Comparison of ENCODE assay signal across 29 cellular contexts in the genomic region with DNA sequence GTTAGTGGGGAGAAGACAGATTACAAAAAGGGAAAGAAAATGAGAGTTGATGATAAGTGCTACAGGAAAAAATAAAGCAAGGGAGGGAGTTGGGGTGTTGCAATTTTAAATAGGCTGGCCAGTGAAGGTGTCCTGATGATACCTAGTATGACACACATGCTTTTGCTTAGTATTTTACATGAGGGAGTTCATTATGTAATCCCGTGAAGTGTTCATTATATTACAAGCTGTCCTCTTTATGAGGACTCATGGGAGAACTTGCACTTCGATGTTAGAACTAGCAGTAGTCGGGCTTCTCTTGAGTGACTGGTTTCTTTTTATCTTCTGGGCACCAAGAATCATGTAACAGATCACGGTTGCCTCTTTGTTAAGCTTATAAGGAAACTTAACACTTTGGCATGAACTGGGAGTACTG.
"Had no signal": no experiment of that assay in that cellular context is flagged by ENCODE, and none has a peak within 500 bp of the region (broad histone marks: within the 10 kb centered on the region; RNA-seq: fewer than 3 reads in every experiment).

No MANE protein-coding gene starts in this region.

- H3K4me1 Mint-ChIP-seq: immature natural killer cell; naive B cell; neural progenitor cell; stimulated activated effector memory CD8-positive, alpha-beta T cell treated with anti-CD3 and anti-CD28 coated beads, Interleukin-12 subunit alpha, Interleukin-12 subunit beta, amount 100 ng/mL, for 72 hours had no signal

- H3K36me3 ChIP-seq: esophagus squamous epithelium, neural progenitor cell, sigmoid colon, stomach, thyroid gland, vagina had no signal

- FAIRE-seq: endometrium had no signal

- H2AFZ ChIP-seq: neural progenitor cell, parathyroid adenoma had no signal

- H3K4me3 ChIP-seq: esophagus squamous epithelium, mucosa of descending colon, neural progenitor cell, sigmoid colon, stomach, thyroid gland, vagina had no signal

- H3K9me3 Mint-ChIP-seq: effector memory CD8-positive, alpha-beta T cell; immature natural killer cell; nephron; stimulated activated effector memory CD8-positive, alpha-beta T cell treated with anti-CD3 and anti-CD28 coated beads, Interleukin-12 subunit alpha, Interleukin-12 subunit beta, amount 100 ng/mL, for 72 hours had no signal

- H3K27me3 Mint-ChIP-seq: effector memory CD8-positive, alpha-beta T cell; naive B cell; progenitor cell of endocrine pancreas had no signal

- DNase-seq: cortex of kidney; effector memory CD8-positive, alpha-beta T cell; erythroblast; esophagus squamous epithelium; foreskin melanocyte; hypothalamus; immature natural killer cell; islet precursor cell; kidney glomerular epithelial cell; mesenchymal stem cell; mucosa of descending colon; naive B cell; right cardiac atrium; sigmoid colon; stimulated activated CD4-positive, alpha-beta T cell treated with anti-CD3 and anti-CD28 coated beads, Interleukin-2, amount 100 ng/mL, for 24 hours; stimulated activated CD4-positive, alpha-beta T cell treated with anti-CD3 and anti-CD28 coated beads, Interleukin-4, amount 100 ng/mL, for 24 hours; stimulated activated naive CD4-positive, alpha-beta T cell treated with Interleukin-2 at 50 U/mL for 16 hours; stomach; thyroid gland; trophoblast cell had no signal

- H3K36me3 Mint-ChIP-seq: mesothelial cell of epicardium; naive B cell; neural progenitor cell; stimulated activated effector memory CD8-positive, alpha-beta T cell treated with anti-CD3 and anti-CD28 coated beads, Interleukin-12 subunit alpha, Interleukin-12 subunit beta, amount 100 ng/mL, for 72 hours had no signal

- H3K9ac ChIP-seq: neural progenitor cell, parathyroid adenoma had no signal

- H3K4me1 ChIP-seq: esophagus squamous epithelium, parathyroid adenoma, sigmoid colon, stomach, thyroid gland, vagina had no signal

- H3K4me3 Mint-ChIP-seq: effector memory CD8-positive, alpha-beta T cell; immature natural killer cell; mesothelial cell of epicardium; naive B cell; nephron; neural progenitor cell; stimulated activated effector memory CD8-positive, alpha-beta T cell treated with anti-CD3 and anti-CD28 coated beads, Interleukin-12 subunit alpha, Interleukin-12 subunit beta, amount 100 ng/mL, for 72 hours had no signal

- H3K4me2 ChIP-seq: neural progenitor cell had no signal

- H3K27ac Mint-ChIP-seq: effector memory CD8-positive, alpha-beta T cell; immature natural killer cell; naive B cell; neural progenitor cell; progenitor cell of endocrine pancreas; stimulated activated effector memory CD8-positive, alpha-beta T cell treated with anti-CD3 and anti-CD28 coated beads, Interleukin-12 subunit alpha, Interleukin-12 subunit beta, amount 100 ng/mL, for 72 hours had no signal

- H3K27me3 ChIP-seq: esophagus squamous epithelium, neural progenitor cell, sigmoid colon, stomach, thyroid gland, vagina had no signal

- H3K9me3 ChIP-seq: esophagus squamous epithelium, mucosa of descending colon, sigmoid colon, stomach, thyroid gland, vagina had no signal

- H3K79me2 ChIP-seq: parathyroid adenoma had no signal

- ATAC-seq: effector memory CD8-positive, alpha-beta T cell; left lobe of liver; mucosa of descending colon; right cardiac atrium; stimulated activated effector memory CD8-positive, alpha-beta T cell treated with anti-CD3 and anti-CD28 coated beads, Interleukin-12 subunit alpha, Interleukin-12 subunit beta, amount 100 ng/mL, for 72 hours had no signal

- H3K27ac ChIP-seq: esophagus squamous epithelium, neural progenitor cell, parathyroid adenoma, sigmoid colon, stomach, thyroid gland, vagina had no signal
